11 cellular contexts compared by ENCODE assay signal in the genomic region with DNA sequence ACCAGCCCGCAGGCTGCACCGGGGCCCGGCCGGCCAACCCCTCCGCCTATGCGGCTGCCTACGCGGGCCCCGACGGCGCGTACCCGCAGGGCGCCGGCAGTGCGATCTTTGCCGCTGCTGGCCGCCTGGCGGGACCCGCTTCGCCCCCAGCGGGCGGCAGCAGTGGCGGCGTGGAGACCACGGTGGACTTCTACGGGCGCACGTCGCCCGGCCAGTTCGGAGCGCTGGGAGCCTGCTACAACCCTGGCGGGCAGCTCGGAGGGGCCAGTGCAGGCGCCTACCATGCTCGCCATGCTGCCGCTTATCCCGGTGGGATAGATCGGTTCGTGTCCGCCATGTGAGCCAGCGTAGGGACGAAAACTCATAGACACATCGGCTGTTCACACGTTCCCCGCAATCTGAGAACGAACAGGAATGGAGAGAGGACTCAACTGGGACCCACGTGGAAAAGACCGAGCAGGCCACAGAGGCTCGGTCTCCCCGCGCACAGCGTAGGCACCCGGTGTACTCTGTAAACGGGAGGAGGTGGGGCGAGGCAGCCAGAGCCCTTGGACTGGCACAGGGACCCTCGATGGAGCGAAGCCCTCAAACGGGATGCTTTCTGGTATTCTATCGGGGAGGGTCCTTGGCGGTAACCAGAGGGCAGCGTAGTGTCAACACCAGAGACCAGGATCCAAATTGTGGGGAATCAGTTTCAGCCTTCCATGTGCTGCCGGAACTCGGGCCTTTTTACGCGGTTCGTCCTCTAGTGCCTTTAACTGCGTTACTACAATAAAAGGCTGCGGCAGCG. TPM values are rescaled to one million over a fixed set of nuclear protein-coding genes. Genes with fewer than 3 reads are reported as not detected.
A peak's percentile ranks its signal among the peaks of the same experiment; 100 is the strongest.
DNase-seq lines count a peak whose midpoint lies in the region; ATAC-seq and TF ChIP-seq lines count a peak whose summit lies in the region.
"Had no signal": no experiment of that assay in that cellular context is flagged by ENCODE, and none has a peak within 500 bp of the region (broad histone marks: within the 10 kb centered on the region; RNA-seq: fewer than 3 reads in every experiment).

No MANE protein-coding gene starts in this region.

- no peak for TF ChIP-seq CTCF in endodermal cell (conservative IDR thresholded peaks at IDR 0.05)
- TF ChIP-seq CTCF in osteoblast (IDR thresholded peaks at IDR 0.05; ENCODE audit: extremely low read depth, low read depth, low read length) = no peak
- TF ChIP-seq CTCF in GM20000 (IDR thresholded peaks at IDR 0.05; ENCODE audit: extremely low read depth, missing control alignments) = no peak

- WGBS in endodermal cell (ENCODE audit: insufficient coverage in 1 of 2, insufficient read length in 1 of 2), 2 experiments = 8 to 9% methylated on average over 36 to 71 of the region's 71 CpGs

- H4K20me1 ChIP-seq in osteoblast (ENCODE audit: insufficient read depth, low read length) = no peaks in the 10 kb centered on the region

- no peak overlapping the region for H3K27ac ChIP-seq in CD4-positive, alpha-beta memory T cell (ENCODE audit: low read depth, low read length)
- H3K27ac ChIP-seq in endodermal cell (ENCODE audit: low read depth, low read length) (no peak overlapping the region), osteoblast (ENCODE audit: low read depth, low read length) (no peak overlapping the region)
- H3K27ac ChIP-seq: SK-N-MC had no signal

- peaks cover 43% of the 10 kb centered on the region for H3K4me1 ChIP-seq in CD4-positive, alpha-beta memory T cell (ENCODE audit: insufficient read depth, low read length)
- H3K4me1 ChIP-seq in endodermal cell (ENCODE audit: control insufficient read depth, insufficient read depth, low read length) (peaks cover 17% of the 10 kb centered on the region), osteoblast (ENCODE audit: insufficient read depth, low read length) (no peaks in the 10 kb centered on the region)

- no peaks in the 10 kb centered on the region for H3K9me3 ChIP-seq in CD4-positive, alpha-beta memory T cell (ENCODE audit: control insufficient read depth in 1 of 2, low read length in 2 of 2)
- H3K9me3 ChIP-seq in endodermal cell (ENCODE audit: control insufficient read depth, low read length) (no peaks in the 10 kb centered on the region), osteoblast (ENCODE audit: low read depth, low read length) (no peaks in the 10 kb centered on the region)

- DNase-seq in CD4-positive, alpha-beta memory T cell = no peak
- DNase-seq in H7 (peak; percentile 60), endodermal cell (peak; percentile 65), osteoblast (ENCODE audit: insufficient read length, low spot score, missing footprints) (peak; percentile 46), GM20000 (ENCODE audit: low spot score) (no peak), hypothalamus (lab: John Stamatoyannopoulos, UW) (no peak)
- DNase-seq: hippocampal formation had no signal

- intact Hi-C loops in CD4-positive, alpha-beta memory T cell (cut with micrococcal nuclease) = loop anchor here (1.0 kb wide), 1 partner anchor 145 kb away; no protein-coding TSS in a partner anchor

- peaks cover 58 to 69% of the 10 kb centered on the region in 2 donors for H3K27me3 Mint-ChIP-seq in CD4-positive, alpha-beta memory T cell
- H3K27me3 Mint-ChIP-seq in endodermal cell (ENCODE audit: insufficient read depth) = peaks cover 93% of the 10 kb centered on the region

- peak overlapping the region in 7 of 8 donors; percentile 42 to 67 (median 46) for H3K4me3 Mint-ChIP-seq in CD4-positive, alpha-beta memory T cell
- H3K4me3 Mint-ChIP-seq in endodermal cell = no peak overlapping the region

- no peaks in the 10 kb centered on the region for H3K36me3 ChIP-seq in CD4-positive, alpha-beta memory T cell (ENCODE audit: insufficient read depth, low read length)
- no peaks in the 10 kb centered on the region for H3K36me3 ChIP-seq in H7 (replicated peaks; ENCODE audit: control insufficient read depth, insufficient read depth, low read length)
- no peaks in the 10 kb centered on the region for H3K36me3 ChIP-seq in endodermal cell (ENCODE audit: control insufficient read depth, insufficient read depth, low read length)
- H3K36me3 ChIP-seq in osteoblast (ENCODE audit: insufficient read depth, low read length) = no peaks in the 10 kb centered on the region

- H3K9me3 Mint-ChIP-seq in CD4-positive, alpha-beta memory T cell = peaks cover 0 to 5% (median 0%) of the 10 kb centered on the region in 8 donors
- H3K9me3 Mint-ChIP-seq in endodermal cell = no peaks in the 10 kb centered on the region
- H3K9me3 Mint-ChIP-seq: activated B cell treated with CpG ODN at 0.5 μM for 24 hours; activated T-helper 1 cell treated with anti-CD3 and anti-CD28 coated beads, Interleukin-12 subunit alpha, Interleukin-12 subunit beta, Interleukin-2, Interleukin-4 antibody, amounts not matched to agents 30 ng/mL and 10 ng/mL and 1 ng/mL, durations not matched to agents 14 hours and 24 hours and 36 hours had no signal

- CTCF ChIA-PET in CD4-positive, alpha-beta memory T cell (lab: Charles Lee; ENCODE audit: partially characterized antibody) = no interaction called here

- H3K4me2 ChIP-seq in osteoblast (ENCODE audit: insufficient read depth, low read length) = no peak overlapping the region

- H3K9ac ChIP-seq in endodermal cell (ENCODE audit: extremely low read depth, low read length, poor library complexity, severe bottlenecking) = no peak overlapping the region

- peaks cover 0 to 4% of the 10 kb centered on the region in 2 donors for H3K36me3 Mint-ChIP-seq in CD4-positive, alpha-beta memory T cell
- H3K36me3 Mint-ChIP-seq in endodermal cell (ENCODE audit: low read depth) = no peaks in the 10 kb centered on the region

- H3K4me1 Mint-ChIP-seq in CD4-positive, alpha-beta memory T cell = peaks cover 14 to 61% (median 25%) of the 10 kb centered on the region in 4 donors
- peaks cover 14% of the 10 kb centered on the region for H3K4me1 Mint-ChIP-seq in endodermal cell

- no peak for ATAC-seq in HG02970 (IDR thresholded peaks at IDR 0.05; ENCODE audit: low FRiP score, unreplicated experiment)

- H3K27me3 ChIP-seq in CD4-positive, alpha-beta memory T cell (ENCODE audit: insufficient read depth, low read length) = peaks cover 63% of the 10 kb centered on the region
- H3K27me3 ChIP-seq in H7 (ENCODE audit: control insufficient read depth, insufficient read depth, low read length) (peaks cover 100% of the 10 kb centered on the region), endodermal cell (ENCODE audit: control insufficient read depth, insufficient read depth, low read length, poor library complexity, severe bottlenecking) (peaks cover 100% of the 10 kb centered on the region), osteoblast (ENCODE audit: insufficient read depth, low read length) (peaks cover 97% of the 10 kb centered on the region)

- no peaks in the 10 kb centered on the region for H3K79me2 ChIP-seq in osteoblast (ENCODE audit: insufficient read depth, low read length)

- no peak overlapping the region for H2AFZ ChIP-seq in osteoblast (ENCODE audit: low read length)

- POLR2A ChIA-PET in CD4-positive, alpha-beta memory T cell (lab: Charles Lee; ENCODE audit: partially characterized antibody) = interaction anchor here (1.5 kb wide), 1 partner anchor 50 kb away, joined by 4 read pairs; no protein-coding TSS in a partner anchor

- no peak overlapping the region for H3K4me3 ChIP-seq in CD4-positive, alpha-beta memory T cell (ENCODE audit: low read length in 2 of 2)
- H3K4me3 ChIP-seq in H7 (ENCODE audit: insufficient read depth, low read depth, low read length) (no peak overlapping the region; the same call in none of the 2 replicates), endodermal cell (ENCODE audit: low read length) (no peak overlapping the region), osteoblast (ENCODE audit: insufficient read depth, low read length) (no peak overlapping the region)

- H3K27ac Mint-ChIP-seq in CD4-positive, alpha-beta memory T cell = peak overlapping the region in 1 of 7 donors; percentile 27
- no peak overlapping the region for H3K27ac Mint-ChIP-seq in endodermal cell
- H3K27ac Mint-ChIP-seq: activated B cell treated with CpG ODN at 0.5 μM for 24 hours had no signal

RNA-seq across cellular contexts. Expression of gene FOXE1, which starts 1.9 kb away (rescaled TPM):
- not detected for total RNA-seq in CD4-positive, alpha-beta memory T cell
- not detected for polyA plus RNA-seq in CD4-positive, alpha-beta memory T cell
- total RNA-seq in H7 (2014; rRNA removed; shearing (Covaris generic)) = 0.07 and 0.14 TPM in 2 replicates
- total RNA-seq in endodermal cell = not detected
- not detected for polyA plus RNA-seq in endodermal cell (2013, experiment 1 of 2)
- 0.21 TPM for polyA plus RNA-seq in endodermal cell (2013, experiment 2 of 2)
- total RNA-seq in osteoblast = not detected in 2 replicates
- total RNA-seq: activated B cell treated with CpG ODN at 0.5 μM for 24 hours had no signal

Comparison
In these comparisons a context has a peak if more than half of its experiments do, and no peak if none do; other contexts are left out.
1. DNase-seq: peak in H7 (single experiment), endodermal cell (single experiment) and osteoblast (single experiment); none in CD4-positive, alpha-beta memory T cell (0 of 5), GM20000 (single experiment) and hypothalamus (0 of 51).